Comparison of ENCODE assay signal across 12 cellular contexts in the genomic region with DNA sequence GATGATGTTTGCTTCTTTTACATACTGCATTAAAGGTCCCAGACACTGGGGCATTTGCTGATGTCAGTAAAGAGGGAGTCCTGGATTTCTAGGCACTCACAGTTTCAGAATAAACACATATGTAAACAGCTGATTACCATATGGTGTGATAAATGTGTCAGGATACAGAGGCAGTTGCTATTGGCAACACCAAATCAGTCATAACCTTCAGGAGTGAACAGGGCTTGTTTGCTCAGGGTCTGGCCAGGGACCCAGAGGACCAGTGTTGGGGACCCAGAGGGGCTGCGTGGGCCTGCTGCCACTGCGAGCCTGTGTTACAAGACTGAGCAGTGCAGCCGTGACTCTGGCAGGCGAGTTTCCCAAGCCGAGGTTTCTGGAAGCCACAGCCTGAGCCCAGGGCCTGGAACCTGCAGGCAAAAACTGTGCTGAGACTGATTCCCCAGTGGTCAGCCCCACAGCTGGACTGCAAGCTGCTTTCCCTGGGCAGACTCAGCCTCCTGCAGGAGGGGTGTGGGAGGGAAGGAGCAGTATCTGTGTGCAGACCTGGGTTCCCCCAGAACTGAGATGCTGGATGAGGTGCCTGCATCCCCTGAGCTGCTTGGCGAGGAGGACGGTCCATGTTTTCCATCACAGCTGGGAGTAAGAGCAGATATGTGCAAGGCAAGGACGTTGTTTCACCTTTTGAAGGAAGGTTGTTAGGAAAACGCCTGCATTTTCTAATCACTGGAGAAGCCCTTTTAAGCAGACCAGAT. TPM values are rescaled to one million over a fixed set of nuclear protein-coding genes. Genes with fewer than 3 reads are reported as not detected.
DNase-seq lines count a peak whose midpoint lies in the region; ATAC-seq and TF ChIP-seq lines count a peak whose summit lies in the region.
"Had no signal": no experiment of that assay in that cellular context is flagged by ENCODE, and none has a peak within 500 bp of the region (broad histone marks: within the 10 kb centered on the region; RNA-seq: fewer than 3 reads in every experiment).

No MANE protein-coding gene starts in this region.

- H3K79me2 ChIP-seq in mammary epithelial cell (ENCODE audit: insufficient read depth, low read length): peaks cover 92% of the 10 kb centered on the region

- H2AFZ ChIP-seq in mammary epithelial cell (ENCODE audit: low read depth, low read length): no peak overlapping the region

- no peaks in the 10 kb centered on the region for H3K9me3 Mint-ChIP-seq in activated naive CD4-positive, alpha-beta T cell treated with anti-CD3 and anti-CD28 coated beads, Interleukin-2, amount 50 U/mL, for 72 hours
- H3K9me3 Mint-ChIP-seq: naive B cell had no signal

- CTCF ChIA-PET in mammary epithelial cell (lab: Charles Lee; ENCODE audit: low non-redundant PET): no interaction called here

- DNase-seq in NCI-H1694 treated with DMSO at 0.1 percent for 48 hours (lab: John Stamatoyannopoulos, UW): peak; percentile 86
- no peak for DNase-seq in mammary epithelial cell
- DNase-seq in right atrium auricular region (ENCODE audit: low spot score): no peak
- DNase-seq in thoracic aorta (ENCODE audit: low spot score): no peak
- DNase-seq in activated naive CD4-positive, alpha-beta T cell treated with anti-CD3 and anti-CD28 coated beads, Interleukin-2, amount 50 U/mL, for 72 hours (ENCODE audit: low spot score in 2 of 2): no peak
- no peak for DNase-seq in mesenteric fat pad (ENCODE audit: low spot score)
- no peak for DNase-seq in cortex of kidney (lab: John Stamatoyannopoulos, UW)
- DNase-seq: activated T-cell treated with anti-CD3 and anti-CD28 coated beads for 4 hours, dermis blood vessel endothelial cell, naive B cell, NCI-H1930, OCI-M1 had no signal

- H3K4me2 ChIP-seq in mammary epithelial cell (ENCODE audit: insufficient read depth, low read depth, low read length): peak overlapping the region; percentile 56

- no peak overlapping the region for H3K4me3 ChIP-seq in mammary epithelial cell (replicated peaks in 1 of 3; ENCODE audit: insufficient read depth in 1 of 3, low read depth in 2 of 3, low read length in 3 of 3)
- H3K4me3 ChIP-seq in right atrium auricular region: no peak overlapping the region
- peak overlapping the region; percentile 41 for H3K4me3 ChIP-seq in thoracic aorta

- no peaks in the 10 kb centered on the region for H3K27me3 ChIP-seq in mammary epithelial cell (ENCODE audit: insufficient read depth, low read length)
- H3K27me3 ChIP-seq in right atrium auricular region: no peaks in the 10 kb centered on the region
- no peaks in the 10 kb centered on the region for H3K27me3 ChIP-seq in thoracic aorta (replicated peaks; ENCODE audit: insufficient read depth)

- peak overlapping the region; percentile 31 for H3K9ac ChIP-seq in mammary epithelial cell (ENCODE audit: insufficient read depth, low read length)

- H3K36me3 Mint-ChIP-seq in activated naive CD4-positive, alpha-beta T cell treated with anti-CD3 and anti-CD28 coated beads, Interleukin-2, amount 50 U/mL, for 72 hours: no peaks in the 10 kb centered on the region
- H3K36me3 Mint-ChIP-seq: naive B cell had no signal

- dilution Hi-C loops in mammary epithelial cell (cut with HindIII; ENCODE audit: low sequenced_read_pairs): loop anchor here (5.0 kb wide), 3 partner anchors 53 to 88 kb away; no protein-coding TSS in a partner anchor

- H3K27ac Mint-ChIP-seq in activated naive CD4-positive, alpha-beta T cell treated with anti-CD3 and anti-CD28 coated beads, Interleukin-2, amount 50 U/mL, for 72 hours: no peak overlapping the region

- no TSS peak for BruUV-seq in mammary epithelial cell (replicated peaks; lab: Mats Ljungman, UMichigan)

- H4K20me1 ChIP-seq in mammary epithelial cell (ENCODE audit: insufficient read depth, low read length): no peaks in the 10 kb centered on the region

- 34% methylated on average over 7 of the region's 9 CpGs for WGBS in mammary epithelial cell (ENCODE audit: low coverage, missing lambda C conversion rate)

- H3K27ac ChIP-seq in mammary epithelial cell (ENCODE audit: insufficient read depth, low read depth, low read length) (peak overlapping the region; percentile 45), right atrium auricular region (peak overlapping the region; percentile 36 to 52), thoracic aorta (peak overlapping the region; percentile 81 to 96)

- H3K36me3 ChIP-seq in mammary epithelial cell (ENCODE audit: insufficient read depth, low read length) (peaks cover under 1% of the 10 kb centered on the region), right atrium auricular region (no peaks in the 10 kb centered on the region), thoracic aorta (no peaks in the 10 kb centered on the region)

- in situ Hi-C loops in mammary epithelial cell (cut with MboI; ENCODE audit: low sequenced_read_pairs in 2 of 2): no loop called here

- H3K4me1 ChIP-seq in mammary epithelial cell (ENCODE audit: insufficient read depth, low read length) (peaks cover 74% of the 10 kb centered on the region), right atrium auricular region (peaks cover 0 to 99% of the 10 kb centered on the region in 2 donors), thoracic aorta (ENCODE audit: control insufficient read depth in 1 of 2, low read depth in 2 of 2) (peaks cover 65 to 98% of the 10 kb centered on the region in 2 donors)

- TF ChIP-seq CTCF in mammary epithelial cell (conservative IDR thresholded peaks at IDR 0.05 in 1 of 2, IDR thresholded peaks at IDR 0.05 in 1 of 2; ENCODE audit: extremely low read depth in 1 of 2, insufficient read depth in 1 of 2, low read depth in 1 of 2, low read length in 2 of 2) (no peak), right atrium auricular region (IDR thresholded peaks at IDR 0.05) (no peak), thoracic aorta (IDR thresholded peaks at IDR 0.05) (no peak)

- H3K9me3 ChIP-seq in mammary epithelial cell (replicated peaks; ENCODE audit: insufficient read depth, low read length) (no peaks in the 10 kb centered on the region), right atrium auricular region (no peaks in the 10 kb centered on the region), thoracic aorta (no peaks in the 10 kb centered on the region)

- ATAC-seq in thoracic aorta (ENCODE audit: insufficient number of reproducible peaks, low FRiP score, low read depth): no peak
- no peak for ATAC-seq in activated naive CD4-positive, alpha-beta T cell treated with anti-CD3 and anti-CD28 coated beads, Interleukin-2, amount 50 U/mL, for 72 hours

- intact Hi-C loops in mammary epithelial cell (cut with micrococcal nuclease): no loop called here

RNA-seq across cellular contexts. Expression of a gene that starts 23.6 kb away (rescaled TPM):
- total RNA-seq in mammary epithelial cell (100 to 1,000 TPM in 1 of 2 donors, 10 to 100 TPM in 1; 40.8 to 137 TPM), right atrium auricular region (10 to 100 TPM; 13.2 to 20.3 TPM), thoracic aorta (100 to 1,000 TPM in 1 of 2 donors, 10 to 100 TPM in 1; 58.1 to 102 TPM), mesenteric fat pad (22.9 TPM)
- polyA plus RNA-seq in mammary epithelial cell: 56.4 TPM
- 60.0 TPM for polyA minus RNA-seq in mammary epithelial cell
- 1 to 10 TPM in 1 of 2 donors, under 1 TPM in 1; 0.09 to 1.0 TPM for total RNA-seq in activated naive CD4-positive, alpha-beta T cell treated with anti-CD3 and anti-CD28 coated beads, Interleukin-2, amount 50 U/mL, for 72 hours

Comparison
In these comparisons a context has a peak if more than half of its experiments do, and no peak if none do; other contexts are left out.
1. RNA of a gene that starts 23.6 kb away (total RNA-seq): 40.8 to 137 TPM in mammary epithelial cell, 58.1 to 102 TPM in thoracic aorta, 22.9 TPM in mesenteric fat pad (single experiment) and 13.2 to 20.3 TPM in right atrium auricular region; 0.09 to 1.0 TPM in activated naive CD4-positive, alpha-beta T cell treated with anti-CD3 and anti-CD28 coated beads, Interleukin-2, amount 50 U/mL, for 72 hours; every median in the first group is over 4 times any median in the second.
2. Peak in every context shown above with its lines, with median percentiles within 50 percentile points of each other: H3K27ac ChIP-seq.